In genomic region chr2:67259581-67260347, GRCh38 we compare ENCODE assay signal across 8 cellular contexts.
DNase-seq lines count a peak whose midpoint lies in the region; TF ChIP-seq lines count a peak whose summit lies in the region.

No MANE protein-coding gene starts in this region.

- no peak overlapping the region for H2AFZ ChIP-seq in GM23248

- intact Hi-C loops in activated CD4-positive, alpha-beta T cell treated with anti-CD3 and anti-CD28 coated beads, Interleukin-2, amount 10 ng/mL, durations not matched to agents 24 days and 14 days (cut with micrococcal nuclease) = no loop called here
- intact Hi-C loops in spleen (cut with DNase I; ENCODE audit: low total_unique reads) = no loop called here

- 1 to 3% methylated on average over 5 of the region's 5 CpGs for WGBS in GM23248 (ENCODE audit: low coverage in 1 of 2, low lambda C conversion rate in 2 of 2, missing lambda C conversion rate in 2 of 2), 2 experiments
- 57 to 79% (median 68%) methylated on average over 5 of the region's 5 CpGs for WGBS in spleen, 5 donors

- H3K9me2 ChIP-seq in GM23248 (ENCODE audit: insufficient read depth) = no peaks in the 10 kb centered on the region

- H3K27me3 ChIP-seq in GM23248 (replicated peaks; ENCODE audit: insufficient read depth) = no peaks in the 10 kb centered on the region
- H3K27me3 ChIP-seq in skeletal muscle tissue (ENCODE audit: control insufficient read depth in 3 of 3, insufficient read depth in 3 of 3, low read length in 3 of 3) = no peaks in the 10 kb centered on the region
- H3K27me3 ChIP-seq in spleen (replicated peaks in 1 of 7) = no peaks in the 10 kb centered on the region

- H3K4me3 ChIP-seq in GM23248 (peak overlapping the region; percentile 26), foreskin fibroblast (ENCODE audit: low read depth in 1 of 2, low read length in 2 of 2) (peak overlapping the region in 1 of 2 donors; percentile 4), skeletal muscle tissue (ENCODE audit: low read length in 3 of 3) (no peak overlapping the region), spleen (no peak overlapping the region)

- H3K27ac ChIP-seq in GM23248 = peak overlapping the region; percentile 94
- peak overlapping the region; percentile 66 for H3K27ac ChIP-seq in skeletal muscle tissue (ENCODE audit: low read depth, low read length)
- H3K27ac ChIP-seq in spleen = peak overlapping the region in 1 of 8 donors; percentile 12

- no peak overlapping the region for H3K27ac Mint-ChIP-seq in activated CD4-positive, alpha-beta T cell treated with anti-CD3 and anti-CD28 coated beads, Interleukin-2, amount 10 ng/mL, durations not matched to agents 24 days and 14 days

- H3K36me3 ChIP-seq in GM23248 (ENCODE audit: low read depth) (no peaks in the 10 kb centered on the region), skeletal muscle tissue (ENCODE audit: control insufficient read depth in 3 of 3, insufficient read depth in 3 of 3, low read length in 3 of 3) (no peaks in the 10 kb centered on the region), spleen (no peaks in the 10 kb centered on the region)

- H3K27me3 Mint-ChIP-seq in activated CD4-positive, alpha-beta T cell treated with anti-CD3 and anti-CD28 coated beads, Interleukin-2, amount 10 ng/mL, durations not matched to agents 24 days and 14 days = no peaks in the 10 kb centered on the region

- in situ Hi-C loops in GM23248 (cut with MboI) = no loop called here

- H3K79me2 ChIP-seq in GM23248 (ENCODE audit: insufficient read depth) = no peaks in the 10 kb centered on the region

- H4K20me1 ChIP-seq in GM23248 (ENCODE audit: insufficient read depth) = no peaks in the 10 kb centered on the region

- H3K9me3 Mint-ChIP-seq in activated CD4-positive, alpha-beta T cell treated with anti-CD3 and anti-CD28 coated beads, Interleukin-2, amount 10 ng/mL, durations not matched to agents 24 days and 14 days = no peaks in the 10 kb centered on the region

- TF ChIP-seq CTCF in foreskin fibroblast (IDR thresholded peaks at IDR 0.05; ENCODE audit: low read depth, low read length) (no peak), spleen (IDR thresholded peaks at IDR 0.05 in 8 of 11, conservative IDR thresholded peaks at IDR 0.05 in 3 of 11) (no peak)

- peak overlapping the region; percentile 68 for H3K4me2 ChIP-seq in GM23248 (ENCODE audit: unreplicated experiment)

- peaks cover 29% of the 10 kb centered on the region for H3F3A ChIP-seq in GM23248 (ENCODE audit: insufficient read depth)

- H3K4me3 Mint-ChIP-seq in activated CD4-positive, alpha-beta T cell treated with anti-CD3 and anti-CD28 coated beads, Interleukin-2, amount 10 ng/mL, durations not matched to agents 24 days and 14 days = no peak overlapping the region

- no peaks in the 10 kb centered on the region for H3K4me1 Mint-ChIP-seq in activated CD4-positive, alpha-beta T cell treated with anti-CD3 and anti-CD28 coated beads, Interleukin-2, amount 10 ng/mL, durations not matched to agents 24 days and 14 days

- H3K9ac ChIP-seq in GM23248 = peak overlapping the region; percentile 76
- H3K9ac ChIP-seq in skeletal muscle tissue (ENCODE audit: low read depth in 1 of 3, low read length in 3 of 3) = no peak overlapping the region

- H3K9me3 ChIP-seq in GM23248 (ENCODE audit: low read depth) (no peaks in the 10 kb centered on the region), skeletal muscle tissue (ENCODE audit: control insufficient read depth in 3 of 3, low read length in 3 of 3) (no peaks in the 10 kb centered on the region), spleen (no peaks in the 10 kb centered on the region)

- TF ChIP-seq POLR2A in spleen (IDR thresholded peaks at IDR 0.05) = no peak

- H3K4me1 ChIP-seq in GM23248 (ENCODE audit: insufficient read depth) = peaks cover 24% of the 10 kb centered on the region
- H3K4me1 ChIP-seq in skeletal muscle tissue (ENCODE audit: control insufficient read depth in 3 of 3, insufficient read depth in 3 of 3, low read length in 3 of 3) = peaks cover 4 to 15% (median 5%) of the 10 kb centered on the region in 3 donors
- H3K4me1 ChIP-seq in spleen = no peaks in the 10 kb centered on the region

- no peaks in the 10 kb centered on the region for H3K36me3 Mint-ChIP-seq in activated CD4-positive, alpha-beta T cell treated with anti-CD3 and anti-CD28 coated beads, Interleukin-2, amount 10 ng/mL, durations not matched to agents 24 days and 14 days (ENCODE audit: low read depth)

- DNase-seq in GM23248 = peak; percentile 95
- peak; percentile 26 to 54 for DNase-seq in SHP77 (lab: John Stamatoyannopoulos, UW)
- peak; percentile 82 to 90 for DNase-seq in foreskin fibroblast
- DNase-seq in NCI-H1092 treated with DMSO at 0.1 percent for 48 hours (lab: John Stamatoyannopoulos, UW) = no peak
- DNase-seq in activated CD4-positive, alpha-beta T cell treated with anti-CD3 and anti-CD28 coated beads, Interleukin-2, amount 10 ng/mL, durations not matched to agents 24 days and 14 days = no peak
- DNase-seq in spleen = no peak
- no peak for DNase-seq in GM19238 (ENCODE audit: insufficient read length, low spot score)

Comparison
In these comparisons a context has a peak if more than half of its experiments do, and no peak if none do; other contexts are left out.
1. DNase-seq: peak in GM23248 (single experiment), SHP77 (2 of 2) and foreskin fibroblast (2 of 2); none in NCI-H1092 treated with DMSO at 0.1 percent for 48 hours (single experiment), activated CD4-positive, alpha-beta T cell treated with anti-CD3 and anti-CD28 coated beads, Interleukin-2, amount 10 ng/mL, durations not matched to agents 24 days and 14 days (single experiment), spleen (single experiment) and GM19238 (single experiment).